34 cellular contexts compared by ENCODE assay signal in genomic region chr20:16595376-16595775, GRCh38.
"Had no signal": no experiment of that assay in that cellular context is flagged by ENCODE, and none has a peak within 500 bp of the region (broad histone marks: within the 10 kb centered on the region; RNA-seq: fewer than 3 reads in every experiment).

No MANE protein-coding gene starts in this region.

- H3K36me3 ChIP-seq: MG63 had no signal

- H3K4me3 ChIP-seq: MG63 had no signal

- DNase-seq: Karpas-422, Kasumi-1, MG63, MM.1S, MV-4-11, NCI-H1048, NCI-H1092, NCI-H1092 treated with DMSO at 0.1 percent for 48 hours, NCI-H1105, NCI-H1105 treated with DMSO at 0.1 percent for 48 hours, NCI-H1417, NCI-H1417 treated with DMSO at 0.1 percent for 48 hours, NCI-H1436, NCI-H1436 treated with DMSO at 0.1 percent for 48 hours, NCI-H146, NCI-H1694, NCI-H1694 treated with DMSO at 0.1 percent for 48 hours, NCI-H187, NCI-H187 treated with DMSO at 0.1 percent for 48 hours, NCI-H1930, NCI-H2029, NCI-H2029 treated with DMSO at 0.1 percent for 48 hours, NCI-H2081, NCI-H2081 treated with DMSO at 0.1 percent for 48 hours, NCI-H2107, NCI-H2171, NCI-H2171 treated with DMSO at 0.1 percent for 48 hours, NCI-H2227 treated with DMSO at 0.1 percent for 48 hours, NCI-H226, NCI-H345, NCI-H446, NCI-H446 treated with DMSO at 0.1 percent for 48 hours, NCI-H510A, NCI-H510A treated with DMSO at 0.1 percent for 48 hours had no signal

- H3K9me3 ChIP-seq: MG63 had no signal
